9 cellular contexts compared by ENCODE assay signal in genomic region chr6:15464211-15464725, GRCh38.
DNase-seq lines count a peak whose midpoint lies in the region; ATAC-seq, FAIRE-seq and TF ChIP-seq lines count a peak whose summit lies in the region.
"Had no signal": no experiment of that assay in that cellular context is flagged by ENCODE, and none has a peak within 500 bp of the region (broad histone marks: within the 10 kb centered on the region; RNA-seq: fewer than 3 reads in every experiment).

No MANE protein-coding gene starts in this region.

- no peaks in the 10 kb centered on the region for H3K27me3 ChIP-seq in liver (ENCODE audit: control insufficient read depth in 4 of 4, insufficient read depth in 4 of 4, low read length in 3 of 4)

- TF ChIP-seq CTCF in liver (IDR thresholded peaks at IDR 0.05; ENCODE audit: low read depth, low read length, missing input control): peak; percentile 57

- peak; percentile 42 to 54 for ATAC-seq in stimulated activated naive B cell treated with anti-CD40 and anti-IgM and Interleukin-4, amounts not matched to agents 10 μg/mL and 1 μg/mL and 100 μg/mL, for 72 hours (replicated peaks)
- no peak for ATAC-seq in GM18868 (IDR thresholded peaks at IDR 0.05; ENCODE audit: unreplicated experiment)
- no peak for ATAC-seq in GM21825 (IDR thresholded peaks at IDR 0.05; ENCODE audit: unreplicated experiment)

- H3K4me1 Mint-ChIP-seq in activated naive CD8-positive, alpha-beta T cell treated with anti-CD3 and anti-CD28 coated beads for 36 hours: peaks cover 37% of the 10 kb centered on the region
- peaks cover 39 to 63% of the 10 kb centered on the region in 2 donors for H3K4me1 Mint-ChIP-seq in stimulated activated naive B cell treated with anti-CD40 and anti-IgM and Interleukin-4, amounts not matched to agents 10 μg/mL and 1 μg/mL and 100 μg/mL, for 72 hours

- no peak overlapping the region for H3K9ac ChIP-seq in liver (ENCODE audit: low read depth in 1 of 2, low read length in 2 of 2)

- no peak overlapping the region for H3K4me3 ChIP-seq in liver (ENCODE audit: low read depth in 1 of 3, low read length in 3 of 3)

- TF ChIP-seq RAD21 in liver (IDR thresholded peaks at IDR 0.05): peak; percentile 59 to 81

- H3K9me3 ChIP-seq in liver (ENCODE audit: control insufficient read depth in 4 of 4, low read length in 3 of 4): no peaks in the 10 kb centered on the region

- H3K27ac Mint-ChIP-seq in activated naive CD8-positive, alpha-beta T cell treated with anti-CD3 and anti-CD28 coated beads for 36 hours: no peak overlapping the region
- no peak overlapping the region for H3K27ac Mint-ChIP-seq in stimulated activated naive B cell treated with anti-CD40 and anti-IgM and Interleukin-4, amounts not matched to agents 10 μg/mL and 1 μg/mL and 100 μg/mL, for 72 hours

- DNase-seq in A172 (ENCODE audit: low spot score) (peak; percentile 21), GM18507 (ENCODE audit: extremely low spot score, insufficient read length, low read depth) (peak; percentile 11), SW480 (ENCODE audit: low spot score) (peak; percentile 16)
- DNase-seq in activated naive CD8-positive, alpha-beta T cell treated with anti-CD3 and anti-CD28 coated beads for 36 hours: peak; percentile 47
- no peak for DNase-seq in stimulated activated naive B cell treated with anti-CD40 and anti-IgM and Interleukin-4, amounts not matched to agents 10 μg/mL and 1 μg/mL and 100 μg/mL, for 72 hours

- H3K36me3 Mint-ChIP-seq in activated naive CD8-positive, alpha-beta T cell treated with anti-CD3 and anti-CD28 coated beads for 36 hours: peaks cover 30% of the 10 kb centered on the region
- peaks cover 43 to 53% of the 10 kb centered on the region in 2 donors for H3K36me3 Mint-ChIP-seq in stimulated activated naive B cell treated with anti-CD40 and anti-IgM and Interleukin-4, amounts not matched to agents 10 μg/mL and 1 μg/mL and 100 μg/mL, for 72 hours

- peaks cover 0 to 13% (median 6%) of the 10 kb centered on the region in 4 donors for H3K4me1 ChIP-seq in liver (ENCODE audit: control insufficient read depth in 4 of 4, insufficient read depth in 4 of 4, low read length in 3 of 4)

- peaks cover 0 to 5% (median 0%) of the 10 kb centered on the region in 4 donors for H3K36me3 ChIP-seq in liver (ENCODE audit: control insufficient read depth in 4 of 4, insufficient read depth in 3 of 4, low read depth in 1 of 4, low read length in 3 of 4)

- H3K27me3 Mint-ChIP-seq in activated naive CD8-positive, alpha-beta T cell treated with anti-CD3 and anti-CD28 coated beads for 36 hours: no peaks in the 10 kb centered on the region
- no peaks in the 10 kb centered on the region for H3K27me3 Mint-ChIP-seq in stimulated activated naive B cell treated with anti-CD40 and anti-IgM and Interleukin-4, amounts not matched to agents 10 μg/mL and 1 μg/mL and 100 μg/mL, for 72 hours

- 80% methylated on average over 5 of the region's 5 CpGs for WGBS in liver

- no peaks in the 10 kb centered on the region for H3K9me3 Mint-ChIP-seq in activated naive CD8-positive, alpha-beta T cell treated with anti-CD3 and anti-CD28 coated beads for 36 hours
- no peaks in the 10 kb centered on the region for H3K9me3 Mint-ChIP-seq in stimulated activated naive B cell treated with anti-CD40 and anti-IgM and Interleukin-4, amounts not matched to agents 10 μg/mL and 1 μg/mL and 100 μg/mL, for 72 hours

- FAIRE-seq in GM18507 (lab: Jason Lieb, UNC): peak; percentile 76
- FAIRE-seq: islet of Langerhans had no signal

- H3K27ac ChIP-seq in liver (ENCODE audit: low read depth in 1 of 2, low read length in 2 of 2): no peak overlapping the region

- H3K4me3 Mint-ChIP-seq in activated naive CD8-positive, alpha-beta T cell treated with anti-CD3 and anti-CD28 coated beads for 36 hours: no peak overlapping the region
- no peak overlapping the region for H3K4me3 Mint-ChIP-seq in stimulated activated naive B cell treated with anti-CD40 and anti-IgM and Interleukin-4, amounts not matched to agents 10 μg/mL and 1 μg/mL and 100 μg/mL, for 72 hours

TF ChIP-seq in liver, 16 proteins besides CTCF, POLR2A, EP300 and RAD21:
- TF ChIP-seq HNF4A (conservative IDR thresholded peaks at IDR 0.05): no peak
- TF ChIP-seq GABPA (IDR thresholded peaks at IDR 0.05 in 1 of 2, conservative IDR thresholded peaks at IDR 0.05 in 1 of 2): no peak
- no peak for TF ChIP-seq FOXA2 (IDR thresholded peaks at IDR 0.05)
- TF ChIP-seq RXRA (IDR thresholded peaks at IDR 0.05): no peak
- no peak for TF ChIP-seq SP1 (IDR thresholded peaks at IDR 0.05)
- no peak for TF ChIP-seq HNF4G (IDR thresholded peaks at IDR 0.05)
- no peak for TF ChIP-seq JUND (IDR thresholded peaks at IDR 0.05)
- TF ChIP-seq FOXA1 (IDR thresholded peaks at IDR 0.05): no peak
- TF ChIP-seq ZBTB33 (IDR thresholded peaks at IDR 0.05): no peak
- no peak for TF ChIP-seq NR2F2 (IDR thresholded peaks at IDR 0.05)
- TF ChIP-seq REST (IDR thresholded peaks at IDR 0.05): no peak
- TF ChIP-seq EGR1 (IDR thresholded peaks at IDR 0.05; ENCODE audit: low read depth in 2 of 2): no peak
- TF ChIP-seq TAF1 (conservative IDR thresholded peaks at IDR 0.05): no peak
- no peak for TF ChIP-seq YY1 (IDR thresholded peaks at IDR 0.05)
- TF ChIP-seq MAX (IDR thresholded peaks at IDR 0.05): no peak
- no peak for TF ChIP-seq ATF3 (IDR thresholded peaks at IDR 0.05)

Comparison
In these comparisons a context has a peak if more than half of its experiments do, and no peak if none do; other contexts are left out.
1. ATAC-seq: peak in stimulated activated naive B cell treated with anti-CD40 and anti-IgM and Interleukin-4, amounts not matched to agents 10 μg/mL and 1 μg/mL and 100 μg/mL, for 72 hours (2 of 2); none in GM18868 (single experiment) and GM21825 (single experiment).